8 cellular contexts compared by ENCODE assay signal in the genomic region with DNA sequence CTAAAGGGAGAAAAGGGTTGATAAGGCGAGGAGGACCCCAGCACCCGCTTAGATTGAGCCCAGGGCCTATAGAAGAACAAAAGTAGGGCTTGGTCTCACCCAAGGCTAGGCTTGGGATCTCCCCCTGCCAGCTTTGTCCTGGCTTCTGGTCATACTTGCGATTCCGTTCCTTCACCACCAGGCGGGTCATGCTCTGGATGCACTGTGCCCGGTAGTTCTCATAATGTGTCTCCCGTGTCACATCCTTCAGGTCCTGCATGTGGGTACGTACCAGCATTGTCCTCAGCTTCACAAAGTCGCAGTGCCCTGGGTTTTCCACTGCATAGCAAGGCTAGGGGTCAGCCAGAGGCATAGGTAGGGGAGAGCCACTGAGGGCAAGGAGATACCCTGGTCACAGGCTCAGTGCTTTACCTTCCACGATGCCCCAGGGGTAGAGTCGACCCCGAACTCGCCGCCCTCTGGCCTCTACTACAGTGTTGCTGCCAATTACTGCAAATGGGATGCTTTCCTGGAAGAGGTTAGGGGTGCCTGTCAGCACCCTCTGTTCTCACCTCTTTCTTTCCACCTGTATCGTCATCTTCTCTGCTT. TPM values are rescaled to one million over a fixed set of nuclear protein-coding genes. Genes with fewer than 3 reads are reported as not detected.
A peak's percentile ranks its signal among the peaks of the same experiment; 100 is the strongest.
DNase-seq lines count a peak whose midpoint lies in the region; ATAC-seq and TF ChIP-seq lines count a peak whose summit lies in the region.

No MANE protein-coding gene starts in this region.

- POLR2A ChIA-PET in Panc1 (lab: Charles Lee) = no interaction called here
- POLR2A ChIA-PET in CD8-positive, alpha-beta T cell (lab: Charles Lee) = no interaction called here

- H3K4me3 ChIP-seq in Panc1 (ENCODE audit: low read depth in 2 of 2, low read length in 2 of 2) = no peak overlapping the region
- no peak overlapping the region for H3K4me3 ChIP-seq in fibroblast of the aortic adventitia (ENCODE audit: low read depth, low read length)
- H3K4me3 ChIP-seq in mucosa of descending colon = no peak overlapping the region
- H3K4me3 ChIP-seq in CD8-positive, alpha-beta T cell (ENCODE audit: low read depth, low read length) = no peak overlapping the region

- in situ Hi-C loops in Panc1 (cut with HindIII; ENCODE audit: low pct_unique_long_range_greater_than_20kb, low sequenced_read_pairs) = no loop called here

- H3K9me3 Mint-ChIP-seq in CD8-positive, alpha-beta T cell = no peaks in the 10 kb centered on the region

- CTCF ChIA-PET in Panc1 (lab: Charles Lee) = interaction anchor here (0.8 kb wide), 1 partner anchor 8 kb away, joined by 3 read pairs; no protein-coding TSS in a partner anchor
- CTCF ChIA-PET in CD8-positive, alpha-beta T cell (lab: Charles Lee) = interaction anchor here (1.2 to 2.7 kb wide), 3 partner anchors 68 to 485 kb away, joined by 3 to 16 read pairs (median 6); no protein-coding TSS in a partner anchor

- H3K27ac Mint-ChIP-seq in CD8-positive, alpha-beta T cell = no peak overlapping the region

- no peaks in the 10 kb centered on the region for H3K9me3 ChIP-seq in Panc1 (ENCODE audit: control insufficient read depth, insufficient read depth, low read depth, low read length)
- no peaks in the 10 kb centered on the region for H3K9me3 ChIP-seq in mucosa of descending colon
- no peaks in the 10 kb centered on the region for H3K9me3 ChIP-seq in CD8-positive, alpha-beta T cell (ENCODE audit: low read length)

- H3K36me3 ChIP-seq in Panc1 (ENCODE audit: control insufficient read depth, insufficient read depth, low read length) (no peaks in the 10 kb centered on the region; the same call in 1 of the 2 replicates), mucosa of descending colon (ENCODE audit: low read depth) (peaks cover 7% of the 10 kb centered on the region)
- H3K36me3 ChIP-seq in CD8-positive, alpha-beta T cell (ENCODE audit: insufficient read depth, low read length) = no peaks in the 10 kb centered on the region

- no peaks in the 10 kb centered on the region for H3K27me3 Mint-ChIP-seq in CD8-positive, alpha-beta T cell (ENCODE audit: low read depth)

- H3K4me1 Mint-ChIP-seq in CD8-positive, alpha-beta T cell (ENCODE audit: low read depth) = peaks cover 22% of the 10 kb centered on the region

- H3K27ac ChIP-seq in 22Rv1 (no peak overlapping the region), Panc1 (ENCODE audit: low read length) (no peak overlapping the region)
- no peak overlapping the region for H3K27ac ChIP-seq in CD8-positive, alpha-beta T cell (ENCODE audit: low read depth, low read length)

- H3K4me1 ChIP-seq in Panc1 (ENCODE audit: control insufficient read depth, insufficient read depth, low read length) = peaks cover 4% of the 10 kb centered on the region; the same call in 1 of the 2 replicates
- peaks cover 22% of the 10 kb centered on the region for H3K4me1 ChIP-seq in mucosa of descending colon (ENCODE audit: low read depth)
- H3K4me1 ChIP-seq in CD8-positive, alpha-beta T cell (ENCODE audit: insufficient read depth, low read length) = peaks cover 20% of the 10 kb centered on the region

- H3K36me3 Mint-ChIP-seq in CD8-positive, alpha-beta T cell = peaks cover 7% of the 10 kb centered on the region

- BruUV-seq in Panc1 (replicated peaks; lab: Mats Ljungman, UMichigan) = no TSS peak

- peak; percentile 59 for DNase-seq in ELF-1 (ENCODE audit: low read depth, low spot score)
- DNase-seq in Panc1 (ENCODE audit: low read depth, low spot score) = no peak
- no peak for DNase-seq in fibroblast of the aortic adventitia (ENCODE audit: low read depth)
- no peak for DNase-seq in mucosa of descending colon
- no peak for DNase-seq in cerebellum (ENCODE audit: low spot score)
- DNase-seq in CD8-positive, alpha-beta T cell = no peak

- no peaks in the 10 kb centered on the region for H3K27me3 ChIP-seq in Panc1 (ENCODE audit: control insufficient read depth, insufficient read depth, low read length)
- no peaks in the 10 kb centered on the region for H3K27me3 ChIP-seq in CD8-positive, alpha-beta T cell (ENCODE audit: insufficient read depth, low read length)

- intact Hi-C loops in Panc1 (cut with micrococcal nuclease; ENCODE audit: unreplicated experiment) = no loop called here
- intact Hi-C loops in mucosa of descending colon (cut with DNase I, micrococcal nuclease) = no loop called here
- intact Hi-C loops in CD8-positive, alpha-beta T cell (cut with DNase I, micrococcal nuclease) = no loop called here

- no peak overlapping the region for H3K4me3 Mint-ChIP-seq in CD8-positive, alpha-beta T cell

- ATAC-seq in Panc1 (no peak), GM18907 (IDR thresholded peaks at IDR 0.05; ENCODE audit: unreplicated experiment) (no peak), mucosa of descending colon (no peak)
- ATAC-seq in CD8-positive, alpha-beta T cell = no peak

- TF ChIP-seq CTCF in 22Rv1 (IDR thresholded peaks at IDR 0.05) (peak; percentile 26; the same call in 1 of the 2 replicates), Panc1 (IDR thresholded peaks at IDR 0.05) (peak; percentile 66), fibroblast of the aortic adventitia (IDR thresholded peaks at IDR 0.05; ENCODE audit: insufficient read depth, low read length) (peak; percentile 56), mucosa of descending colon (IDR thresholded peaks at IDR 0.05) (no peak)
- TF ChIP-seq CTCF in CD8-positive, alpha-beta T cell (IDR thresholded peaks at IDR 0.05) = no peak

RNA-seq across cellular contexts. Expression of gene MTMR4, which starts 6.5 kb away (rescaled TPM):
- total RNA-seq in Panc1 (2021; ENCODE audit: unreplicated experiment) (20.8 TPM), fibroblast of the aortic adventitia (ENCODE audit: low replicate concordance) (33.3 and 49.8 TPM in 2 replicates), mucosa of descending colon (10 to 100 TPM; 38.9 to 61.9 (median 47.3) TPM), cerebellum (119 TPM)
- polyA plus RNA-seq in Panc1 (2012; ENCODE audit: insufficient read length) = 11.5 TPM
- 10 to 100 TPM; 22.1 to 27.7 TPM for total RNA-seq in CD8-positive, alpha-beta T cell

RNA-seq across cellular contexts. Expression of gene HSF5, which starts 32.7 kb away (rescaled TPM):
- total RNA-seq in Panc1 (2021; ENCODE audit: unreplicated experiment) (not detected), fibroblast of the aortic adventitia (ENCODE audit: low replicate concordance) (0.16 TPM in 1 of 2 replicates, not detected in the other), mucosa of descending colon (under 1 TPM in 2 of 3 donors, not detected in 1; 0.07 to 0.09 TPM), cerebellum (0.54 TPM)
- polyA plus RNA-seq in Panc1 (2012; ENCODE audit: insufficient read length) = not detected
- total RNA-seq in CD8-positive, alpha-beta T cell = 1 to 10 TPM; 1.1 to 1.6 TPM

Comparison
In these comparisons a context has a peak if more than half of its experiments do, and no peak if none do; other contexts are left out.
1. CTCF ChIP-seq: peak in 22Rv1 (single experiment), Panc1 (single experiment) and fibroblast of the aortic adventitia (single experiment); none in mucosa of descending colon (single experiment) and CD8-positive, alpha-beta T cell (single experiment).